In genomic region chr6:154561750-154562149, GRCh38 we compare ENCODE assay signal across 26 cellular contexts.
"Had no signal": no experiment of that assay in that cellular context is flagged by ENCODE, and none has a peak within 500 bp of the region (broad histone marks: within the 10 kb centered on the region; RNA-seq: fewer than 3 reads in every experiment).

No MANE protein-coding gene starts in this region.

- H3K4me3 ChIP-seq: colonic mucosa, coronary artery, dorsolateral prefrontal cortex, esophagus muscularis mucosa, esophagus squamous epithelium, gastrocnemius medialis, gastroesophageal sphincter, heart left ventricle, heart right ventricle had no signal

- H3K4me1 ChIP-seq: esophagus muscularis mucosa, esophagus squamous epithelium, foreskin keratinocyte, gastrocnemius medialis, gastroesophageal sphincter had no signal

- H3K27me3 ChIP-seq: colonic mucosa, dorsolateral prefrontal cortex, esophagus muscularis mucosa, esophagus squamous epithelium, gastrocnemius medialis, gastroesophageal sphincter, heart left ventricle, heart right ventricle had no signal

- FAIRE-seq: colon, endometrium, frontal cortex had no signal

- ATAC-seq: effector memory CD8-positive, alpha-beta T cell; esophagus mucosa; foreskin keratinocyte; gastrocnemius medialis; gastroesophageal sphincter; heart left ventricle; heart right ventricle had no signal

- H3K27ac ChIP-seq: colonic mucosa, coronary artery, dorsolateral prefrontal cortex, epithelial cell of prostate, esophagus muscularis mucosa, esophagus squamous epithelium, foreskin keratinocyte, gastrocnemius medialis, gastroesophageal sphincter, heart left ventricle, heart right ventricle had no signal

- H3K9me3 ChIP-seq: colonic mucosa, esophagus muscularis mucosa, esophagus squamous epithelium, gastrocnemius medialis, gastroesophageal sphincter, heart left ventricle, heart right ventricle had no signal

- DNase-seq: colonic mucosa; cortex of kidney; dermis blood vessel endothelial cell; dorsolateral prefrontal cortex; effector CD4-positive, alpha-beta T cell; effector CD8-positive, alpha-beta T cell; effector memory CD4-positive, alpha-beta T cell; effector memory CD8-positive, alpha-beta T cell; endodermal cell; esophagus squamous epithelium; foreskin fibroblast; foreskin keratinocyte; foreskin melanocyte; gastrocnemius medialis; glutamatergic neuron; head of caudate nucleus; heart left ventricle; heart right ventricle had no signal

- H3K36me3 ChIP-seq: colonic mucosa, esophagus muscularis mucosa, esophagus squamous epithelium, gastrocnemius medialis, gastroesophageal sphincter, heart left ventricle, heart right ventricle had no signal
